In genomic region chr22:23104109-23104971, GRCh38 we compare ENCODE assay signal across 25 cellular contexts. TPM values are rescaled to one million over a fixed set of nuclear protein-coding genes. Genes with fewer than 3 reads are reported as not detected.
"Had no signal": no experiment of that assay in that cellular context is flagged by ENCODE, and none has a peak within 500 bp of the region (broad histone marks: within the 10 kb centered on the region; RNA-seq: fewer than 3 reads in every experiment).

No MANE protein-coding gene starts in this region.

- ATAC-seq: esophagus mucosa; gastrocnemius medialis; left ventricle myocardium superior; natural killer cell treated with Interleukin-12 subunit alpha and Interleukin-12 subunit beta and Interleukin-15 and Interleukin-18, amount 100 ng/mL, for 72 hours; pancreas; right lobe of liver; stimulated activated memory B cell treated with anti-CD40 and anti-IgM and Interleukin-4, amounts not matched to agents 10 μg/mL and 1 μg/mL and 100 μg/mL, for 72 hours had no signal

- H3K4me3 Mint-ChIP-seq: activated CD4-positive, alpha-beta memory T cell treated with anti-CD3 and anti-CD28 coated beads for 36 hours; activated naive CD4-positive, alpha-beta T cell treated with anti-CD3 and anti-CD28 coated beads, Interleukin-2, amount 10 ng/mL, durations not matched to agents 7 days and 5 days; dendritic cell treated with granulocyte-macrophage colony-stimulating factor and Interleukin-4, amounts not matched to agents 40 ng/mL and 50 ng/mL, for 4 days; memory B cell; natural killer cell treated with Interleukin-12 subunit alpha and Interleukin-12 subunit beta and Interleukin-15 and Interleukin-18, amount 100 ng/mL, for 72 hours; stimulated activated memory B cell treated with anti-CD40 and anti-IgM and Interleukin-4, amounts not matched to agents 10 μg/mL and 1 μg/mL and 100 μg/mL, for 72 hours; T-helper 1 cell treated with Interleukin-12 subunit alpha and Interleukin-12 subunit beta and Interleukin-4 antibody, amounts not matched to agents 30 μg/mL and 1 μg/mL, for 36 hours; type B pancreatic cell had no signal

- H3K4me3 ChIP-seq: cardiac muscle cell, gastrocnemius medialis, pancreas, right lobe of liver, skin epidermis, thoracic aorta had no signal

- H3K36me3 Mint-ChIP-seq: activated CD4-positive, alpha-beta memory T cell treated with anti-CD3 and anti-CD28 coated beads for 36 hours; activated naive CD4-positive, alpha-beta T cell treated with anti-CD3 and anti-CD28 coated beads, Interleukin-2, amount 10 ng/mL, durations not matched to agents 7 days and 5 days; memory B cell; natural killer cell treated with Interleukin-12 subunit alpha and Interleukin-12 subunit beta and Interleukin-15 and Interleukin-18, amount 100 ng/mL, for 72 hours; stimulated activated memory B cell treated with anti-CD40 and anti-IgM and Interleukin-4, amounts not matched to agents 10 μg/mL and 1 μg/mL and 100 μg/mL, for 72 hours; type B pancreatic cell had no signal

- H3K27ac ChIP-seq: cardiac muscle cell, gastrocnemius medialis, pancreas, right lobe of liver, skin epidermis, thoracic aorta had no signal

- H3K27me3 ChIP-seq: cardiac muscle cell, gastrocnemius medialis, pancreas, right lobe of liver had no signal

- H3K27me3 Mint-ChIP-seq: activated CD4-positive, alpha-beta memory T cell treated with anti-CD3 and anti-CD28 coated beads for 36 hours; activated naive CD4-positive, alpha-beta T cell treated with anti-CD3 and anti-CD28 coated beads, Interleukin-2, amount 10 ng/mL, durations not matched to agents 7 days and 5 days; dendritic cell treated with granulocyte-macrophage colony-stimulating factor and Interleukin-4, amounts not matched to agents 40 ng/mL and 50 ng/mL, for 4 days; memory B cell; natural killer cell treated with Interleukin-12 subunit alpha and Interleukin-12 subunit beta and Interleukin-15 and Interleukin-18, amount 100 ng/mL, for 72 hours; stimulated activated memory B cell treated with anti-CD40 and anti-IgM and Interleukin-4, amounts not matched to agents 10 μg/mL and 1 μg/mL and 100 μg/mL, for 72 hours; type B pancreatic cell had no signal

- H3K36me3 ChIP-seq: cardiac muscle cell, gastrocnemius medialis, pancreas, right lobe of liver, thoracic aorta had no signal

- H3K4me1 Mint-ChIP-seq: activated naive CD4-positive, alpha-beta T cell treated with anti-CD3 and anti-CD28 coated beads, Interleukin-2, amount 10 ng/mL, durations not matched to agents 7 days and 5 days; memory B cell; stimulated activated memory B cell treated with anti-CD40 and anti-IgM and Interleukin-4, amounts not matched to agents 10 μg/mL and 1 μg/mL and 100 μg/mL, for 72 hours had no signal

- H3K27ac Mint-ChIP-seq: activated CD4-positive, alpha-beta memory T cell treated with anti-CD3 and anti-CD28 coated beads for 36 hours; activated naive CD4-positive, alpha-beta T cell treated with anti-CD3 and anti-CD28 coated beads, Interleukin-2, amount 10 ng/mL, durations not matched to agents 7 days and 5 days; dendritic cell treated with granulocyte-macrophage colony-stimulating factor and Interleukin-4, amounts not matched to agents 40 ng/mL and 50 ng/mL, for 4 days; memory B cell; natural killer cell treated with Interleukin-12 subunit alpha and Interleukin-12 subunit beta and Interleukin-15 and Interleukin-18, amount 100 ng/mL, for 72 hours; stimulated activated memory B cell treated with anti-CD40 and anti-IgM and Interleukin-4, amounts not matched to agents 10 μg/mL and 1 μg/mL and 100 μg/mL, for 72 hours; T-helper 1 cell treated with Interleukin-12 subunit alpha and Interleukin-12 subunit beta and Interleukin-4 antibody, amounts not matched to agents 30 μg/mL and 1 μg/mL, for 36 hours had no signal

- H3K9me3 Mint-ChIP-seq: activated CD4-positive, alpha-beta memory T cell treated with anti-CD3 and anti-CD28 coated beads for 36 hours; activated naive CD4-positive, alpha-beta T cell treated with anti-CD3 and anti-CD28 coated beads, Interleukin-2, amount 10 ng/mL, durations not matched to agents 7 days and 5 days; dendritic cell treated with granulocyte-macrophage colony-stimulating factor and Interleukin-4, amounts not matched to agents 40 ng/mL and 50 ng/mL, for 4 days; memory B cell; natural killer cell treated with Interleukin-12 subunit alpha and Interleukin-12 subunit beta and Interleukin-15 and Interleukin-18, amount 100 ng/mL, for 72 hours; stimulated activated memory B cell treated with anti-CD40 and anti-IgM and Interleukin-4, amounts not matched to agents 10 μg/mL and 1 μg/mL and 100 μg/mL, for 72 hours; T-helper 1 cell treated with Interleukin-12 subunit alpha and Interleukin-12 subunit beta and Interleukin-4 antibody, amounts not matched to agents 30 μg/mL and 1 μg/mL, for 36 hours; type B pancreatic cell had no signal

- DNase-seq: activated CD4-positive, alpha-beta memory T cell treated with anti-CD3 and anti-CD28 coated beads for 36 hours; activated CD4-positive, alpha-beta T cell treated with anti-CD3 and anti-CD28 coated beads for 48 hours; activated effector memory CD4-positive, alpha-beta T cell treated with Interleukin-2 at 50 U/mL for 16 hours; activated naive CD4-positive, alpha-beta T cell treated with anti-CD3 and anti-CD28 coated beads, Interleukin-2, amount 10 ng/mL, durations not matched to agents 7 days and 5 days; activated T-cell treated with anti-CD3 and anti-CD28 coated beads, Interleukin-2, amount 50 U/mL, for 48 hours; effector memory CD4-positive, alpha-beta T cell; gastrocnemius medialis; kidney glomerular epithelial cell; left ventricle myocardium superior; pancreas; right lobe of liver; stimulated activated CD4-positive, alpha-beta T cell treated with anti-CD3 and anti-CD28 coated beads, Interleukin-1b, Interleukin-23, amount 100 ng/mL, for 48 hours; T1000 had no signal

- H3K9me3 ChIP-seq: gastrocnemius medialis, pancreas, right lobe of liver, thoracic aorta had no signal

RNA-seq across cellular contexts. Expression of gene RSPH14, which starts 37.5 kb away (rescaled TPM):
- total RNA-seq: chondrocyte; endothelial cell of umbilical vein; esophagus mucosa; gastrocnemius medialis; left ventricle myocardium superior; natural killer cell treated with Interleukin-12 subunit alpha and Interleukin-12 subunit beta and Interleukin-15 and Interleukin-18, amount 100 ng/mL, for 72 hours; right lobe of liver had no signal
